ENCODE assay signal across 13 cellular contexts in genomic region chr2:8576525-8577157, GRCh38.
A peak's percentile ranks its signal among the peaks of the same experiment; 100 is the strongest.
DNase-seq lines count a peak whose midpoint lies in the region; ATAC-seq, FAIRE-seq and TF ChIP-seq lines count a peak whose summit lies in the region.
"Had no signal": no experiment of that assay in that cellular context is flagged by ENCODE, and none has a peak within 500 bp of the region (broad histone marks: within the 10 kb centered on the region; RNA-seq: fewer than 3 reads in every experiment).

No MANE protein-coding gene starts in this region.

- H3K27ac ChIP-seq in small intestine (ENCODE audit: low read depth in 1 of 2, low read length in 1 of 2) (no peak overlapping the region), brain microvascular endothelial cell (no peak overlapping the region)
- H3K27ac ChIP-seq: esophagus muscularis mucosa, parathyroid adenoma, upper lobe of left lung, VCaP had no signal

- in situ Hi-C loops in brain microvascular endothelial cell (cut with HindIII; ENCODE audit: low pct_ligation_motif_present, low sequenced_read_pairs) = no loop called here

- no peaks in the 10 kb centered on the region for H3K4me1 ChIP-seq in small intestine (ENCODE audit: control insufficient read depth in 2 of 2, insufficient read depth in 1 of 2, low read depth in 1 of 2, low read length in 1 of 2)

- peak; percentile 43 for ATAC-seq in GM21515 (IDR thresholded peaks at IDR 0.05; ENCODE audit: unreplicated experiment)

- FAIRE-seq in small intestine (lab: Jason Lieb, UNC) = no peak

- peaks cover 21% of the 10 kb centered on the region for H3K27me3 Mint-ChIP-seq in T-helper 2 cell treated with Interferon-gamma antibody and Interleukin-4, amounts not matched to agents 5 μg/mL and 100 μg/mL, for 36 hours (ENCODE audit: low read depth)

- no peak overlapping the region for H3K4me3 Mint-ChIP-seq in T-helper 2 cell treated with Interferon-gamma antibody and Interleukin-4, amounts not matched to agents 5 μg/mL and 100 μg/mL, for 36 hours

- no peak overlapping the region for H3K4me3 ChIP-seq in small intestine (ENCODE audit: low read depth in 1 of 2, low read length in 2 of 2)
- no peak overlapping the region for H3K4me3 ChIP-seq in brain microvascular endothelial cell (ENCODE audit: low read depth, low read length)
- H3K4me3 ChIP-seq: esophagus muscularis mucosa, upper lobe of left lung had no signal

- DNase-seq in Ammon's horn (ENCODE audit: low spot score) (peak; percentile 58), islet precursor cell (peak; percentile 51), small intestine (no peak), HCEC 1CT (no peak), T1000 (lab: John Stamatoyannopoulos, UW) (no peak), brain microvascular endothelial cell (no peak)
- DNase-seq in T-helper 2 cell treated with Interferon-gamma antibody and Interleukin-4, amounts not matched to agents 5 μg/mL and 100 μg/mL, for 36 hours (ENCODE audit: low spot score) = peak; percentile 25
- DNase-seq: DMS79 treated with DMSO at 0.1 percent for 48 hours had no signal

- no peak for TF ChIP-seq CTCF in brain microvascular endothelial cell (IDR thresholded peaks at IDR 0.05; ENCODE audit: low read depth, low read length, missing control alignments)

- no peak overlapping the region for H3K27ac Mint-ChIP-seq in T-helper 2 cell treated with Interferon-gamma antibody and Interleukin-4, amounts not matched to agents 5 μg/mL and 100 μg/mL, for 36 hours

- H3K9me3 ChIP-seq in small intestine (ENCODE audit: control insufficient read depth, low read depth) = no peaks in the 10 kb centered on the region
- H3K9me3 ChIP-seq: esophagus muscularis mucosa, upper lobe of left lung had no signal

- WGBS in small intestine, 3 donors = 66 to 79% (median 71%) methylated on average over 12 of the region's 12 CpGs

- no peaks in the 10 kb centered on the region for H3K36me3 ChIP-seq in small intestine (ENCODE audit: control insufficient read depth in 2 of 2, insufficient read depth in 2 of 2, low read length in 2 of 2)
- no peaks in the 10 kb centered on the region for H3K36me3 ChIP-seq in brain microvascular endothelial cell (replicated peaks)
- H3K36me3 ChIP-seq: esophagus muscularis mucosa, upper lobe of left lung had no signal

- H3K36me3 Mint-ChIP-seq in T-helper 2 cell treated with Interferon-gamma antibody and Interleukin-4, amounts not matched to agents 5 μg/mL and 100 μg/mL, for 36 hours (ENCODE audit: low read depth) = no peaks in the 10 kb centered on the region

- H3K9me3 Mint-ChIP-seq in T-helper 2 cell treated with Interferon-gamma antibody and Interleukin-4, amounts not matched to agents 5 μg/mL and 100 μg/mL, for 36 hours = no peaks in the 10 kb centered on the region

- H3K4me1 Mint-ChIP-seq in T-helper 2 cell treated with Interferon-gamma antibody and Interleukin-4, amounts not matched to agents 5 μg/mL and 100 μg/mL, for 36 hours (ENCODE audit: low read depth) = peaks cover 21% of the 10 kb centered on the region

- H3K27me3 ChIP-seq in small intestine (ENCODE audit: control insufficient read depth in 2 of 2, insufficient read depth in 2 of 2, low read length in 2 of 2) (no peaks in the 10 kb centered on the region), brain microvascular endothelial cell (replicated peaks) (no peaks in the 10 kb centered on the region)
- H3K27me3 ChIP-seq: esophagus muscularis mucosa, upper lobe of left lung had no signal

Comparison
In these comparisons a context has a peak if more than half of its experiments do, and no peak if none do; other contexts are left out.
1. DNase-seq: peak in Ammon's horn (single experiment), T-helper 2 cell treated with Interferon-gamma antibody and Interleukin-4, amounts not matched to agents 5 μg/mL and 100 μg/mL, for 36 hours (single experiment) and islet precursor cell (single experiment); none in small intestine (single experiment), HCEC 1CT (single experiment), T1000 (single experiment) and brain microvascular endothelial cell (single experiment).